In genomic region chr7:139699640-139700504, GRCh38 we compare ENCODE assay signal across 1 cellular context.
TF ChIP-seq lines count a peak whose summit lies in the region.

No MANE protein-coding gene starts in this region.

TF ChIP-seq in H1, 55 proteins besides CTCF, POLR2A, EP300 and RAD21 (continued from another document):
- TF ChIP-seq, protein P1, sequence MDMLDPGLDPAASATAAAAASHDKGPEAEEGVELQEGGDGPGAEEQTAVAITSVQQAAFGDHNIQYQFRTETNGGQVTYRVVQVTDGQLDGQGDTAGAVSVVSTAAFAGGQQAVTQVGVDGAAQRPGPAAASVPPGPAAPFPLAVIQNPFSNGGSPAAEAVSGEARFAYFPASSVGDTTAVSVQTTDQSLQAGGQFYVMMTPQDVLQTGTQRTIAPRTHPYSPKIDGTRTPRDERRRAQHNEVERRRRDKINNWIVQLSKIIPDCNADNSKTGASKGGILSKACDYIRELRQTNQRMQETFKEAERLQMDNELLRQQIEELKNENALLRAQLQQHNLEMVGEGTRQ (IDR thresholded peaks at IDR 0.05; ENCODE audit: low read length) = no peak
